Comparison of ENCODE assay signal across 25 cellular contexts in genomic region chr1:26132128-26132824, GRCh38. TPM values are rescaled to one million over a fixed set of nuclear protein-coding genes. Genes with fewer than 3 reads are reported as not detected.
DNase-seq lines count a peak whose midpoint lies in the region; ATAC-seq, FAIRE-seq and TF ChIP-seq lines count a peak whose summit lies in the region.
"Had no signal": no experiment of that assay in that cellular context is flagged by ENCODE, and none has a peak within 500 bp of the region (broad histone marks: within the 10 kb centered on the region; RNA-seq: fewer than 3 reads in every experiment).

No MANE protein-coding gene starts in this region.

- ATAC-seq in activated naive CD4-positive, alpha-beta T cell treated with anti-CD3 and anti-CD28 coated beads, Interleukin-2, amount 50 U/mL, for 72 hours, result peak; percentile 57 to 68
- peak; percentile 74 for ATAC-seq in K562
- ATAC-seq in HG02571 (IDR thresholded peaks at IDR 0.05; ENCODE audit: unreplicated experiment), result no peak
- ATAC-seq: activated T-cell treated with anti-CD3 and anti-CD28 coated beads, Interleukin-2, amount 50 U/mL, for 4 hours; naive thymus-derived CD8-positive, alpha-beta T cell; pancreas had no signal

- no peak overlapping the region for H3K4me3 Mint-ChIP-seq in osteocyte (ENCODE audit: unreplicated experiment)
- H3K4me3 Mint-ChIP-seq: activated CD4-positive, alpha-beta memory T cell treated with anti-CD3 and anti-CD28 coated beads for 36 hours; activated naive CD8-positive, alpha-beta T cell treated with anti-CD3 and anti-CD28 coated beads for 36 hours; activated T-cell treated with anti-CD3 and anti-CD28 coated beads, Interleukin-2, amount 50 U/mL, for 4 hours; naive thymus-derived CD8-positive, alpha-beta T cell had no signal

- CTCF ChIA-PET in K562 (lab: Yijun Ruan, JAX; ENCODE audit: low intra/inter-chr PET ratio), result no interaction called here

- peaks cover 13% of the 10 kb centered on the region for H3K27me3 Mint-ChIP-seq in osteocyte (ENCODE audit: unreplicated experiment)
- H3K27me3 Mint-ChIP-seq: activated CD4-positive, alpha-beta memory T cell treated with anti-CD3 and anti-CD28 coated beads for 36 hours; activated naive CD8-positive, alpha-beta T cell treated with anti-CD3 and anti-CD28 coated beads for 36 hours had no signal

- no peaks in the 10 kb centered on the region for H4K20me1 ChIP-seq in K562 (replicated peaks; ENCODE audit: control insufficient read depth, insufficient read depth, low read length)

- no peak overlapping the region; the same call in 1 of the 2 replicates for H3K4me2 ChIP-seq in K562 (ENCODE audit: insufficient read depth, low read length)

- FAIRE-seq in K562 (lab: Jason Lieb, UNC), result peak; percentile 65
- FAIRE-seq: pancreas had no signal

- H3K9me3 Mint-ChIP-seq in activated naive CD4-positive, alpha-beta T cell treated with anti-CD3 and anti-CD28 coated beads, Interleukin-2, amount 50 U/mL, for 72 hours, result no peaks in the 10 kb centered on the region
- peaks cover 8% of the 10 kb centered on the region for H3K9me3 Mint-ChIP-seq in osteocyte (ENCODE audit: unreplicated experiment)
- H3K9me3 Mint-ChIP-seq: activated CD4-positive, alpha-beta memory T cell treated with anti-CD3 and anti-CD28 coated beads for 36 hours; activated naive CD8-positive, alpha-beta T cell treated with anti-CD3 and anti-CD28 coated beads for 36 hours; naive thymus-derived CD8-positive, alpha-beta T cell had no signal

- DNase-seq in activated naive CD4-positive, alpha-beta T cell treated with anti-CD3 and anti-CD28 coated beads, Interleukin-2, amount 50 U/mL, for 72 hours (ENCODE audit: low spot score in 2 of 2), result no peak
- DNase-seq in activated naive CD4-positive, alpha-beta T cell treated with Interleukin-2 at 50 U/mL for 16 hours, result no peak
- DNase-seq in LHCN-M2 (ENCODE audit: low read depth), result peak; percentile 24
- peak in 2 of 4 experiments; percentile 60 to 82 for DNase-seq in K562 (ENCODE audit: extremely low read depth in 1 of 4, low spot score in 3 of 4)
- DNase-seq in osteocyte (ENCODE audit: extremely low spot score, unreplicated experiment), result peak; percentile 49
- no peak for DNase-seq in GM10266 (ENCODE audit: extremely low spot score)
- no peak for DNase-seq in NCI-H1417 treated with DMSO at 0.1 percent for 48 hours (lab: John Stamatoyannopoulos, UW)
- DNase-seq: activated CD4-positive, alpha-beta memory T cell treated with anti-CD3 and anti-CD28 coated beads for 36 hours; activated naive CD8-positive, alpha-beta T cell treated with anti-CD3 and anti-CD28 coated beads for 36 hours; activated T-cell treated with anti-CD3 and anti-CD28 coated beads, Interleukin-2, amount 50 U/mL, for 4 hours; cortex of kidney; GOT3; islet precursor cell; MG63; naive thymus-derived CD8-positive, alpha-beta T cell; NCI-H1694 treated with DMSO at 0.1 percent for 48 hours; pancreas; SHP77; stimulated activated naive CD4-positive, alpha-beta T cell treated with Interleukin-2 at 50 U/mL for 16 hours; T-helper 1 cell; transverse colon; WERI-Rb-1 had no signal

- intact Hi-C loops in K562 (cut with micrococcal nuclease), result no loop called here

- TF ChIP-seq EP300 in K562 (IDR thresholded peaks at IDR 0.05; ENCODE audit: low read length), result no peak

- H3K9me1 ChIP-seq in K562 (ENCODE audit: control insufficient read depth, insufficient read depth, low read length), result no peaks in the 10 kb centered on the region

- BruUV-seq in K562 (replicated peaks; lab: Mats Ljungman, UMichigan), result no TSS peak

- in situ Hi-C loops in K562 (cut with MboI), result no loop called here

- peak overlapping the region in 1 of 2 donors; percentile 6 for H3K27ac Mint-ChIP-seq in activated naive CD4-positive, alpha-beta T cell treated with anti-CD3 and anti-CD28 coated beads, Interleukin-2, amount 50 U/mL, for 72 hours
- no peak overlapping the region for H3K27ac Mint-ChIP-seq in osteocyte (ENCODE audit: unreplicated experiment)
- H3K27ac Mint-ChIP-seq: activated CD4-positive, alpha-beta memory T cell treated with anti-CD3 and anti-CD28 coated beads for 36 hours; activated naive CD8-positive, alpha-beta T cell treated with anti-CD3 and anti-CD28 coated beads for 36 hours had no signal

- TF ChIP-seq CTCF in K562 (IDR thresholded peaks at IDR 0.05 in 2 of 3, conservative IDR thresholded peaks at IDR 0.05 in 1 of 3; ENCODE audit: insufficient read depth in 2 of 3, low read depth in 1 of 3, low read length in 3 of 3), result no peak
- no peak for TF ChIP-seq CTCF in osteocyte (IDR thresholded peaks at IDR 0.05)
- TF ChIP-seq CTCF in GM10266 (IDR thresholded peaks at IDR 0.05; ENCODE audit: control insufficient read depth, insufficient read depth, low read depth, missing control alignments), result no peak

- H3K9me3 ChIP-seq in K562 (replicated peaks; ENCODE audit: control insufficient read depth, insufficient read depth, low read depth, low read length), result no peaks in the 10 kb centered on the region
- H3K9me3 ChIP-seq: pancreas, transverse colon had no signal

- WGBS in K562 (ENCODE audit: insufficient coverage, low coverage, missing lambda C conversion rate), result 45% methylated on average over 5 of the region's 5 CpGs

- H3K79me2 ChIP-seq in K562 (ENCODE audit: control insufficient read depth, insufficient read depth, low read length), result peaks cover 11% of the 10 kb centered on the region

- POLR2A ChIA-PET in K562 (lab: Yijun Ruan, JAX), result interaction anchor here (0.9 to 1.3 kb wide), 5 partner anchors 9 to 96 kb away, joined by 3 to 4 read pairs (median 3); no protein-coding TSS in a partner anchor

- no peaks in the 10 kb centered on the region for H3K27me3 ChIP-seq in K562 (ENCODE audit: control insufficient read depth in 2 of 2, insufficient read depth in 2 of 2, low read length in 2 of 2)
- H3K27me3 ChIP-seq: MG63, pancreas, transverse colon had no signal

- peaks cover 28 to 45% of the 10 kb centered on the region in 2 experiments for H3K4me1 ChIP-seq in K562 (replicated peaks in 1 of 2; ENCODE audit: control insufficient read depth in 2 of 2, insufficient read depth in 2 of 2, low read length in 2 of 2)

- no peak overlapping the region for H3K4me3 ChIP-seq in K562
- H3K4me3 ChIP-seq: MG63, pancreas, transverse colon had no signal

- no peaks in the 10 kb centered on the region for H3K4me1 Mint-ChIP-seq in osteocyte (ENCODE audit: unreplicated experiment)

- H3K36me3 ChIP-seq in K562 (ENCODE audit: control insufficient read depth, insufficient read depth, low read length), result no peaks in the 10 kb centered on the region
- H3K36me3 ChIP-seq: MG63, pancreas, transverse colon, WERI-Rb-1 had no signal

- no peak overlapping the region for H3K9ac ChIP-seq in K562 (ENCODE audit: insufficient read depth in 1 of 2, low read depth in 2 of 2, low read length in 2 of 2)

- H3K36me3 Mint-ChIP-seq in activated naive CD4-positive, alpha-beta T cell treated with anti-CD3 and anti-CD28 coated beads, Interleukin-2, amount 50 U/mL, for 72 hours, result no peaks in the 10 kb centered on the region
- H3K36me3 Mint-ChIP-seq in osteocyte (ENCODE audit: unreplicated experiment), result peaks cover 2% of the 10 kb centered on the region
- H3K36me3 Mint-ChIP-seq: activated CD4-positive, alpha-beta memory T cell treated with anti-CD3 and anti-CD28 coated beads for 36 hours; activated naive CD8-positive, alpha-beta T cell treated with anti-CD3 and anti-CD28 coated beads for 36 hours; naive thymus-derived CD8-positive, alpha-beta T cell had no signal

- peak overlapping the region; percentile 29; the same call in 2 of the 3 replicates for H3K27ac ChIP-seq in K562 (ENCODE audit: extremely low read depth, low read depth, low read length)
- H3K27ac ChIP-seq: pancreas, transverse colon, WERI-Rb-1 had no signal

- peak overlapping the region; percentile 67 for H2AFZ ChIP-seq in K562 (ENCODE audit: low read depth, low read length)

- no peak for TF ChIP-seq POLR2A in K562 (conservative IDR thresholded peaks at IDR 0.05)

- TF ChIP-seq RAD21 in K562 (CRISPR knock-in tag; conservative IDR thresholded peaks at IDR 0.05 in 1 of 2, IDR thresholded peaks at IDR 0.05 in 1 of 2), result no peak

RNA-seq across cellular contexts. Expression of gene PDIK1L, which starts 20.7 kb away (rescaled TPM):
- 10 to 100 TPM; 12.9 to 22.6 TPM for total RNA-seq in activated naive CD4-positive, alpha-beta T cell treated with anti-CD3 and anti-CD28 coated beads, Interleukin-2, amount 50 U/mL, for 72 hours
- 2.9 and 3.0 TPM in 2 replicates for total RNA-seq in LHCN-M2 (2014; rRNA removed)
- polyA plus RNA-seq in LHCN-M2 (2012), result 0.57 TPM
- total RNA-seq in K562 (2011; cell fraction: chromatin; rRNA removed; ENCODE audit: low replicate concordance), result 13.8 and 29.1 TPM in 2 replicates
- total RNA-seq in K562 (2011; cell fraction: nucleolus; rRNA removed), result 6.7 and 10.4 TPM in 2 replicates
- 15.9 and 18.4 TPM in 2 replicates for total RNA-seq in K562 (2011; cell fraction: nucleoplasm; rRNA removed)
- 12.8 and 13.7 TPM in 2 replicates for total RNA-seq in K562 (2014; rRNA removed)
- total RNA-seq in K562 (2014; rRNA removed; fragmentation: Illumina TruSeq; extraction: Trizol), result 30.2 and 36.1 TPM in 2 replicates
- 21.6 and 23.3 TPM in 2 replicates for total RNA-seq in K562 (2015; rRNA removed; fragmentation: Illumina TruSeq; extraction: Trizol)
- total RNA-seq in K562 (2021), result 26.3 TPM in 2 replicates
- polyA plus RNA-seq in K562 (2011; rRNA removed), result 23.8 and 24.5 TPM in 2 replicates
- polyA plus RNA-seq in K562 (2011; cell fraction: cytosol; rRNA removed), result 3.7 and 9.8 TPM in 2 replicates
- 7.5 and 9.5 TPM in 2 replicates for polyA plus RNA-seq in K562 (2011; cell fraction: nucleus; rRNA removed)
- polyA plus RNA-seq in K562 (2012), result 13.0 and 15.6 TPM in 2 replicates
- polyA plus RNA-seq in K562 (2014; fragmentation: Illumina TruSeq; extraction: Trizol), result 19.8 and 20.0 TPM in 2 replicates
- 10 to 100 TPM; 14.7 to 21.5 TPM for polyA plus RNA-seq in K562 (2014; fragmentation: Nextera tagmentation; extraction: Ambion mirVana)
- polyA plus RNA-seq in K562 (2014; rRNA removed), result 13.6 and 13.9 TPM in 2 replicates
- 49.3 and 52.4 TPM in 2 replicates for polyA minus RNA-seq in K562 (2011; rRNA and poly(A)+ RNA removed)
- polyA minus RNA-seq in K562 (2011; cell fraction: cytosol; rRNA and poly(A)+ RNA removed), result 17.2 and 17.6 TPM in 2 replicates
- 4.3 and 10.4 TPM in 2 replicates for polyA minus RNA-seq in K562 (2011; cell fraction: nucleus; rRNA and poly(A)+ RNA removed)
- 7.6 and 7.8 TPM in 2 replicates for total RNA-seq in osteocyte

RNA-seq across cellular contexts. Expression of gene FAM110D, which starts 26.6 kb away (rescaled TPM):
- not detected for total RNA-seq in activated naive CD4-positive, alpha-beta T cell treated with anti-CD3 and anti-CD28 coated beads, Interleukin-2, amount 50 U/mL, for 72 hours
- total RNA-seq in LHCN-M2 (2014; rRNA removed) (not detected in 2 replicates), K562 (2014; rRNA removed) (0.64 and 0.69 TPM in 2 replicates), K562 (2014; rRNA removed; fragmentation: Illumina TruSeq; extraction: Trizol) (0.26 and 0.33 TPM in 2 replicates), K562 (2015; rRNA removed; fragmentation: Illumina TruSeq; extraction: Trizol) (0.29 and 0.34 TPM in 2 replicates), K562 (2021) (0.58 and 0.62 TPM in 2 replicates), osteocyte (not detected in 2 replicates)
- polyA plus RNA-seq in LHCN-M2 (2012), result 0.01 TPM
- 0.92 and 1.5 TPM in 2 replicates for total RNA-seq in K562 (2011; cell fraction: chromatin; rRNA removed; ENCODE audit: low replicate concordance)
- total RNA-seq in K562 (2011; cell fraction: nucleolus; rRNA removed), result 0.79 and 1.3 TPM in 2 replicates
- 1.5 and 2.1 TPM in 2 replicates for total RNA-seq in K562 (2011; cell fraction: nucleoplasm; rRNA removed)
- polyA plus RNA-seq in K562 (2011; rRNA removed) (0.60 and 0.67 TPM in 2 replicates), K562 (2014; fragmentation: Illumina TruSeq; extraction: Trizol) (0.18 and 0.33 TPM in 2 replicates), K562 (2014; fragmentation: Nextera tagmentation; extraction: Ambion mirVana) (under 1 TPM; 0.04 to 0.11 TPM), K562 (2014; rRNA removed) (0.80 and 1.1 TPM in 2 replicates)
- polyA plus RNA-seq in K562 (2011; cell fraction: cytosol; rRNA removed), result 0.54 and 0.63 TPM in 2 replicates
- 0.76 and 1.1 TPM in 2 replicates for polyA plus RNA-seq in K562 (2011; cell fraction: nucleus; rRNA removed)
- polyA plus RNA-seq in K562 (2012), result 0.53 and 0.86 TPM in 2 replicates
- 0.14 and 0.27 TPM in 2 replicates for polyA minus RNA-seq in K562 (2011; rRNA and poly(A)+ RNA removed)
- 0.55 TPM in 1 of 2 replicates, not detected in the other for polyA minus RNA-seq in K562 (2011; cell fraction: cytosol; rRNA and poly(A)+ RNA removed)
- 0.54 and 0.67 TPM in 2 replicates for polyA minus RNA-seq in K562 (2011; cell fraction: nucleus; rRNA and poly(A)+ RNA removed)
- total RNA-seq: activated CD4-positive, alpha-beta memory T cell treated with anti-CD3 and anti-CD28 coated beads for 36 hours; activated naive CD8-positive, alpha-beta T cell treated with anti-CD3 and anti-CD28 coated beads for 36 hours; activated T-cell treated with anti-CD3 and anti-CD28 coated beads, Interleukin-2, amount 50 U/mL, for 4 hours; naive thymus-derived CD8-positive, alpha-beta T cell had no signal
- polyA plus RNA-seq: naive thymus-derived CD8-positive, alpha-beta T cell had no signal

RNA-seq across cellular contexts. Expression of gene C1orf232, which starts 36.5 kb away (rescaled TPM):
- not detected for total RNA-seq in activated naive CD4-positive, alpha-beta T cell treated with anti-CD3 and anti-CD28 coated beads, Interleukin-2, amount 50 U/mL, for 72 hours
- total RNA-seq in LHCN-M2 (2014; rRNA removed), result not detected in 2 replicates
- not detected for polyA plus RNA-seq in LHCN-M2 (2012)
- total RNA-seq in K562 (2011; cell fraction: chromatin; rRNA removed; ENCODE audit: low replicate concordance), result not detected in 2 replicates
- total RNA-seq in K562 (2011; cell fraction: nucleolus; rRNA removed), result not detected in 2 replicates
- total RNA-seq in K562 (2011; cell fraction: nucleoplasm; rRNA removed), result not detected in 2 replicates
- not detected in 2 replicates for total RNA-seq in K562 (2014; rRNA removed)
- not detected in 2 replicates for total RNA-seq in K562 (2014; rRNA removed; fragmentation: Illumina TruSeq; extraction: Trizol)
- not detected in 2 replicates for total RNA-seq in K562 (2015; rRNA removed; fragmentation: Illumina TruSeq; extraction: Trizol)
- total RNA-seq in K562 (2021), result not detected in 2 replicates
- polyA plus RNA-seq in K562 (2011; rRNA removed), result not detected in 2 replicates
- polyA plus RNA-seq in K562 (2011; cell fraction: cytosol; rRNA removed), result not detected in 2 replicates
- polyA plus RNA-seq in K562 (2011; cell fraction: nucleus; rRNA removed), result not detected in 2 replicates
- polyA plus RNA-seq in K562 (2012), result not detected in 2 replicates
- not detected in 2 replicates for polyA plus RNA-seq in K562 (2014; fragmentation: Illumina TruSeq; extraction: Trizol)
- not detected for polyA plus RNA-seq in K562 (2014; fragmentation: Nextera tagmentation; extraction: Ambion mirVana)
- not detected in 2 replicates for polyA plus RNA-seq in K562 (2014; rRNA removed)
- not detected in 2 replicates for polyA minus RNA-seq in K562 (2011; rRNA and poly(A)+ RNA removed)
- not detected in 2 replicates for polyA minus RNA-seq in K562 (2011; cell fraction: cytosol; rRNA and poly(A)+ RNA removed)
- polyA minus RNA-seq in K562 (2011; cell fraction: nucleus; rRNA and poly(A)+ RNA removed), result not detected in 2 replicates
- total RNA-seq in osteocyte, result not detected in 2 replicates
- total RNA-seq: activated CD4-positive, alpha-beta memory T cell treated with anti-CD3 and anti-CD28 coated beads for 36 hours; activated naive CD8-positive, alpha-beta T cell treated with anti-CD3 and anti-CD28 coated beads for 36 hours; activated T-cell treated with anti-CD3 and anti-CD28 coated beads, Interleukin-2, amount 50 U/mL, for 4 hours; fibroblast of villous mesenchyme; G401; naive thymus-derived CD8-positive, alpha-beta T cell; pancreas; transverse colon had no signal
- polyA plus RNA-seq: naive thymus-derived CD8-positive, alpha-beta T cell; pancreas had no signal

RNA-seq across cellular contexts. Expression of gene ZNF593, which starts 37.4 kb away (rescaled TPM):
- total RNA-seq in activated naive CD4-positive, alpha-beta T cell treated with anti-CD3 and anti-CD28 coated beads, Interleukin-2, amount 50 U/mL, for 72 hours, result 10 to 100 TPM; 23.0 to 34.4 TPM
- total RNA-seq in LHCN-M2 (2014; rRNA removed), result 26.5 and 30.4 TPM in 2 replicates
- 76.0 TPM for polyA plus RNA-seq in LHCN-M2 (2012)
- 12.7 and 40.0 TPM in 2 replicates for total RNA-seq in K562 (2011; cell fraction: chromatin; rRNA removed; ENCODE audit: low replicate concordance)
- 55.5 and 60.9 TPM in 2 replicates for total RNA-seq in K562 (2011; cell fraction: nucleolus; rRNA removed)
- total RNA-seq in K562 (2011; cell fraction: nucleoplasm; rRNA removed), result 22.8 and 27.3 TPM in 2 replicates
- total RNA-seq in K562 (2014; rRNA removed), result 233 and 259 TPM in 2 replicates
- 16.2 and 32.2 TPM in 2 replicates for total RNA-seq in K562 (2014; rRNA removed; fragmentation: Illumina TruSeq; extraction: Trizol)
- total RNA-seq in K562 (2015; rRNA removed; fragmentation: Illumina TruSeq; extraction: Trizol), result 66.3 and 76.7 TPM in 2 replicates
- 125 and 144 TPM in 2 replicates for total RNA-seq in K562 (2021)
- 48.2 and 51.6 TPM in 2 replicates for polyA plus RNA-seq in K562 (2011; rRNA removed)
- 107 and 284 TPM in 2 replicates for polyA plus RNA-seq in K562 (2011; cell fraction: cytosol; rRNA removed)
- polyA plus RNA-seq in K562 (2011; cell fraction: nucleus; rRNA removed), result 48.1 and 66.6 TPM in 2 replicates
- 81.5 and 109 TPM in 2 replicates for polyA plus RNA-seq in K562 (2012)
- polyA plus RNA-seq in K562 (2014; fragmentation: Illumina TruSeq; extraction: Trizol), result 37.2 and 58.8 TPM in 2 replicates
- 10 to 100 TPM in 1 of 2 experiments, 1 to 10 TPM in 1; 9.8 to 27.1 TPM for polyA plus RNA-seq in K562 (2014; fragmentation: Nextera tagmentation; extraction: Ambion mirVana)
- 313 and 334 TPM in 2 replicates for polyA plus RNA-seq in K562 (2014; rRNA removed)
- polyA minus RNA-seq in K562 (2011; rRNA and poly(A)+ RNA removed), result 6.5 and 11.3 TPM in 2 replicates
- 20.5 and 28.1 TPM in 2 replicates for polyA minus RNA-seq in K562 (2011; cell fraction: cytosol; rRNA and poly(A)+ RNA removed)
- 27.1 and 36.7 TPM in 2 replicates for polyA minus RNA-seq in K562 (2011; cell fraction: nucleus; rRNA and poly(A)+ RNA removed)
- total RNA-seq in osteocyte, result 26.8 and 28.6 TPM in 2 replicates

RNA-seq across cellular contexts. Expression of gene ZNF593OS, which starts 39.4 kb away (rescaled TPM):
- total RNA-seq in activated naive CD4-positive, alpha-beta T cell treated with anti-CD3 and anti-CD28 coated beads, Interleukin-2, amount 50 U/mL, for 72 hours, result not detected
- not detected in 2 replicates for total RNA-seq in LHCN-M2 (2014; rRNA removed)
- polyA plus RNA-seq in LHCN-M2 (2012), result 0.75 TPM
- total RNA-seq in K562 (2011; cell fraction: chromatin; rRNA removed; ENCODE audit: low replicate concordance), result not detected in 2 replicates
- 0.33 TPM in 1 of 2 replicates, not detected in the other for total RNA-seq in K562 (2011; cell fraction: nucleolus; rRNA removed)
- total RNA-seq in K562 (2011; cell fraction: nucleoplasm; rRNA removed), result not detected in 2 replicates
- total RNA-seq in K562 (2014; rRNA removed), result not detected in 2 replicates
- not detected in 2 replicates for total RNA-seq in K562 (2014; rRNA removed; fragmentation: Illumina TruSeq; extraction: Trizol)
- total RNA-seq in K562 (2015; rRNA removed; fragmentation: Illumina TruSeq; extraction: Trizol), result not detected in 2 replicates
- not detected in 2 replicates for total RNA-seq in K562 (2021)
- polyA plus RNA-seq in K562 (2011; rRNA removed), result not detected in 2 replicates
- 0.04 TPM in 1 of 2 replicates, not detected in the other for polyA plus RNA-seq in K562 (2011; cell fraction: cytosol; rRNA removed)
- not detected in 2 replicates for polyA plus RNA-seq in K562 (2011; cell fraction: nucleus; rRNA removed)
- 1.5 and 1.6 TPM in 2 replicates for polyA plus RNA-seq in K562 (2012)
- polyA plus RNA-seq in K562 (2014; fragmentation: Illumina TruSeq; extraction: Trizol), result not detected in 2 replicates
- under 1 TPM; 0.24 to 0.27 TPM for polyA plus RNA-seq in K562 (2014; fragmentation: Nextera tagmentation; extraction: Ambion mirVana)
- polyA plus RNA-seq in K562 (2014; rRNA removed), result not detected in 2 replicates
- not detected in 2 replicates for polyA minus RNA-seq in K562 (2011; rRNA and poly(A)+ RNA removed)
- polyA minus RNA-seq in K562 (2011; cell fraction: cytosol; rRNA and poly(A)+ RNA removed), result not detected in 2 replicates
- 0.67 TPM in 1 of 2 replicates, not detected in the other for polyA minus RNA-seq in K562 (2011; cell fraction: nucleus; rRNA and poly(A)+ RNA removed)
- total RNA-seq in osteocyte, result not detected in 2 replicates
- total RNA-seq: activated CD4-positive, alpha-beta memory T cell treated with anti-CD3 and anti-CD28 coated beads for 36 hours; activated naive CD8-positive, alpha-beta T cell treated with anti-CD3 and anti-CD28 coated beads for 36 hours; activated T-cell treated with anti-CD3 and anti-CD28 coated beads, Interleukin-2, amount 50 U/mL, for 4 hours; fibroblast of villous mesenchyme; G401; naive thymus-derived CD8-positive, alpha-beta T cell; pancreas; transverse colon had no signal

Comparison
In these comparisons a context has a peak if more than half of its experiments do, and no peak if none do; other contexts are left out.
1. DNase-seq: peak in LHCN-M2 (single experiment) and osteocyte (single experiment); none in activated naive CD4-positive, alpha-beta T cell treated with anti-CD3 and anti-CD28 coated beads, Interleukin-2, amount 50 U/mL, for 72 hours (0 of 2), activated naive CD4-positive, alpha-beta T cell treated with Interleukin-2 at 50 U/mL for 16 hours (single experiment), GM10266 (single experiment) and NCI-H1417 treated with DMSO at 0.1 percent for 48 hours (single experiment).